In the genomic region with DNA sequence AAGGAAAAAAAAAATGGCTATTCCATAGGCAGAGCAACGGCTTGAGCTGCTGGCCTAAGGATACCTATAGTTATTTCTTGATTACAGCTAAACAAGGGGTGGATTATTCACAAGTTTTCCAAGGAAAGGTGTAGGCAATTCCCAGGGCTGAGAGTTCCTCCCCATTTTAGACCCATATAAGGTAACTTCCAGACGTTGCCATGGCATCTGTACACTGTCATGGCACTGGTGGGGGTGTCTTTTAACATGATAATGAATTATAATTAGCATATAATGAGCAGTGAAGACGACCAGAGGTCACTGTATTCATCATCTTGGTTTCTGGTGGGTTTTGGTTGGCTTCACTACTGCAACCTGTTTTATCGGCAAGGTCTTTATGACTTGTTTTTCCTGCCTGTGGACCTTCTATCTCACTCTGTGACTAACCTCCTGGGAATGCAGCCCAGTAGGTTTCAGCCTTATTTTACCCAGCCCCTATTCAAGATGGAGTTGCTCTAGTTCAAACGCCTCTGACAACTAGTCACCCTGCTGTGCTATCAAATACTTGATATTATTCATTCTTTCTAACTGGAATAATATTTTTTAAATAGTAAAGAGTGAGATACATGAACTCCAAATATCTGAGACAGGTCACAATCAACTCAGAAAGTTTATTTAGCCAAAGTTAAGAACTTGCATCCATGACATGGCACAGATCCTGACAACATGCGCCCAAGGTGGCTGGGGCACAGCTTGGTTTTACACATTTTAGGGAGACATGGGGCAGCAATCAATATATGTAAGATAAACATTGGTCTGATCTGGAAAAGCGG, we compare ENCODE assay signal across 8 cellular contexts. TPM values are rescaled to one million over a fixed set of nuclear protein-coding genes. Genes with fewer than 3 reads are reported as not detected.
A peak's percentile ranks its signal among the peaks of the same experiment; 100 is the strongest.
DNase-seq lines count a peak whose midpoint lies in the region; ATAC-seq and TF ChIP-seq lines count a peak whose summit lies in the region.

No MANE protein-coding gene starts in this region.

- H3K27me3 Mint-ChIP-seq in type B pancreatic cell = no peaks in the 10 kb centered on the region

- ATAC-seq in heart left ventricle = no peak
- ATAC-seq in left cardiac atrium = no peak
- no peak for ATAC-seq in HG03439 (IDR thresholded peaks at IDR 0.05; ENCODE audit: unreplicated experiment)
- no peak for ATAC-seq in GM21447 (IDR thresholded peaks at IDR 0.05; ENCODE audit: unreplicated experiment)

- peak overlapping the region; percentile 98 for H3K9ac ChIP-seq in adipocyte (ENCODE audit: low read length)

- H3K9me3 ChIP-seq in heart left ventricle (no peaks in the 10 kb centered on the region), adipocyte (ENCODE audit: control insufficient read depth, low read length) (no peaks in the 10 kb centered on the region)

- peak overlapping the region; percentile 100 for H3K27ac Mint-ChIP-seq in type B pancreatic cell

- intact Hi-C loops in heart left ventricle (cut with DNase I) = loop anchor here in 2 of 10 donors (10.0 kb wide), 2 partner anchors 375 to 945 kb away; a partner anchor contains a TSS
- intact Hi-C loops in left cardiac atrium (cut with DNase I) = loop anchor here in 1 of 2 donors (10.0 kb wide), 1 partner anchor 375 kb away; a partner anchor contains a TSS

- no peak for TF ChIP-seq POLR2A in heart left ventricle (IDR thresholded peaks at IDR 0.05)

- H3K4me3 Mint-ChIP-seq in type B pancreatic cell = peak overlapping the region; percentile 100

- H3K4me3 ChIP-seq in heart left ventricle (peak overlapping the region in 10 of 12 donors; percentile 70 to 93 (median 84)), adipocyte (ENCODE audit: low read length) (peak overlapping the region; percentile 99), kidney epithelial cell (ENCODE audit: low read depth, low read length) (no peak overlapping the region)

- H3K9me3 Mint-ChIP-seq in type B pancreatic cell = no peaks in the 10 kb centered on the region

- H3K27me3 ChIP-seq in heart left ventricle (no peaks in the 10 kb centered on the region), adipocyte (replicated peaks; ENCODE audit: control insufficient read depth, insufficient read depth, low read length) (no peaks in the 10 kb centered on the region), kidney epithelial cell (ENCODE audit: control insufficient read depth, insufficient read depth, low read length) (no peaks in the 10 kb centered on the region)

- peaks cover 0 to 19% (median 14%) of the 10 kb centered on the region in 9 donors for H3K36me3 ChIP-seq in heart left ventricle
- peaks cover 4% of the 10 kb centered on the region for H3K36me3 ChIP-seq in adipocyte (ENCODE audit: control insufficient read depth, insufficient read depth, low read length, severe bottlenecking)
- H3K36me3 ChIP-seq in kidney epithelial cell (ENCODE audit: control insufficient read depth, insufficient read depth, low read length) = no peaks in the 10 kb centered on the region

- DNase-seq in heart left ventricle (no peak), left cardiac atrium (no peak), adipocyte (ENCODE audit: low read depth) (no peak), kidney epithelial cell (ENCODE audit: low read depth) (peak; percentile 42), type B pancreatic cell (ENCODE audit: extremely low spot score, unreplicated experiment) (no peak), D341Med (ENCODE audit: low spot score) (no peak)

- H3K4me1 Mint-ChIP-seq in type B pancreatic cell (ENCODE audit: unreplicated experiment) = peaks cover 7% of the 10 kb centered on the region

- TF ChIP-seq CTCF in heart left ventricle (IDR thresholded peaks at IDR 0.05) = no peak
- TF ChIP-seq CTCF in kidney epithelial cell (IDR thresholded peaks at IDR 0.05; ENCODE audit: insufficient read depth, low read length, poor library complexity, severe bottlenecking) = no peak
- TF ChIP-seq CTCF in type B pancreatic cell (conservative IDR thresholded peaks at IDR 0.05) = no peak

- WGBS in heart left ventricle, 4 donors = 57 to 65% (median 59%) methylated on average over 7 of the region's 7 CpGs

- peaks cover 10% of the 10 kb centered on the region for H3K36me3 Mint-ChIP-seq in type B pancreatic cell

- H3K27ac ChIP-seq in heart left ventricle = peak overlapping the region in 1 of 12 donors; percentile 97

- H3K4me1 ChIP-seq in heart left ventricle = peaks cover 0 to 31% (median 24%) of the 10 kb centered on the region in 12 donors
- peaks cover 31% of the 10 kb centered on the region for H3K4me1 ChIP-seq in adipocyte (ENCODE audit: control insufficient read depth, insufficient read depth, low read length)

RNA-seq across cellular contexts. Expression of a gene that starts 1.4 kb away (rescaled TPM):
- total RNA-seq in heart left ventricle = 10 to 100 TPM; 19.0 to 30.3 (median 24.8) TPM
- 10 to 100 TPM; 10.3 to 15.1 TPM for polyA plus RNA-seq in heart left ventricle
- 10 to 100 TPM; 22.2 to 23.7 TPM for total RNA-seq in left cardiac atrium
- 23.8 and 27.5 TPM in 2 replicates for total RNA-seq in kidney epithelial cell
- 21.9 and 25.1 TPM in 2 replicates for total RNA-seq in type B pancreatic cell (ENCODE audit: low replicate concordance)

RNA-seq across cellular contexts. Expression of a gene that starts 42.7 kb away (rescaled TPM):
- 10 to 100 TPM in 1 of 9 donors, 1 to 10 TPM in 8; 2.0 to 17.9 (median 4.5) TPM for total RNA-seq in heart left ventricle
- polyA plus RNA-seq in heart left ventricle = 1 to 10 TPM; 1.5 to 2.2 TPM
- total RNA-seq in left cardiac atrium = 1 to 10 TPM; 9.5 to 9.6 TPM
- not detected in 2 replicates for total RNA-seq in kidney epithelial cell
- total RNA-seq in type B pancreatic cell (ENCODE audit: low replicate concordance) = 0.14 and 0.41 TPM in 2 replicates
